ENCODE assay signal across 8 cellular contexts in genomic region chr6:393391-394221, GRCh38. TPM values are rescaled to one million over a fixed set of nuclear protein-coding genes. Genes with fewer than 3 reads are reported as not detected.
A peak's percentile ranks its signal among the peaks of the same experiment; 100 is the strongest.
DNase-seq lines count a peak whose midpoint lies in the region; ATAC-seq and TF ChIP-seq lines count a peak whose summit lies in the region.

No MANE protein-coding gene starts in this region.

- POLR2A ChIA-PET in CD8-positive, alpha-beta memory T cell (lab: Charles Lee), result no interaction called here

- peaks cover 0 to 45% (median 0%) of the 10 kb centered on the region in 3 donors for H3K36me3 Mint-ChIP-seq in CD8-positive, alpha-beta memory T cell

- no peak overlapping the region for H3K27ac ChIP-seq in CD8-positive, alpha-beta memory T cell (ENCODE audit: low read depth, low read length)
- peak overlapping the region; percentile 95 for H3K27ac ChIP-seq in OCI-LY3 (ENCODE audit: low read length)
- H3K27ac ChIP-seq in ectodermal cell (ENCODE audit: insufficient read depth, low read depth, low read length, poor library complexity, severe bottlenecking), result no peak overlapping the region
- no peak overlapping the region for H3K27ac ChIP-seq in parathyroid adenoma

- H3K27me3 Mint-ChIP-seq in CD8-positive, alpha-beta memory T cell, result peaks cover 0 to 6% of the 10 kb centered on the region in 2 donors

- CTCF ChIA-PET in CD8-positive, alpha-beta memory T cell (lab: Charles Lee), result interaction anchor here (0.7 to 4.7 kb wide), 4 partner anchors 9 to 203 kb away, joined by 3 to 27 read pairs (median 6); no protein-coding TSS in a partner anchor

- H3K79me2 ChIP-seq in OCI-LY3 (ENCODE audit: low read length), result peaks cover 88% of the 10 kb centered on the region
- H3K79me2 ChIP-seq in parathyroid adenoma, result no peaks in the 10 kb centered on the region

- H3K27me3 ChIP-seq in CD8-positive, alpha-beta memory T cell (ENCODE audit: insufficient read depth, low read length, poor library complexity, severe bottlenecking), result no peaks in the 10 kb centered on the region
- H3K27me3 ChIP-seq in OCI-LY3 (ENCODE audit: low read depth, low read length), result no peaks in the 10 kb centered on the region
- peaks cover 83% of the 10 kb centered on the region for H3K27me3 ChIP-seq in ectodermal cell (ENCODE audit: control insufficient read depth, insufficient read depth, low read length, poor library complexity, severe bottlenecking)
- H3K27me3 ChIP-seq in parathyroid adenoma (ENCODE audit: control insufficient read depth, insufficient read depth, low read length), result no peaks in the 10 kb centered on the region

- no peaks in the 10 kb centered on the region for H3K36me3 ChIP-seq in CD8-positive, alpha-beta memory T cell (ENCODE audit: insufficient read depth, low read length)
- H3K36me3 ChIP-seq in OCI-LY3 (replicated peaks; ENCODE audit: low read depth, low read length), result peaks cover 65% of the 10 kb centered on the region
- H3K36me3 ChIP-seq in ectodermal cell (ENCODE audit: control insufficient read depth, insufficient read depth, low read length), result no peaks in the 10 kb centered on the region
- H3K36me3 ChIP-seq in parathyroid adenoma (ENCODE audit: control insufficient read depth, insufficient read depth, low read length), result no peaks in the 10 kb centered on the region

- no peaks in the 10 kb centered on the region for H3K9me3 Mint-ChIP-seq in CD8-positive, alpha-beta memory T cell

- H2AFZ ChIP-seq in OCI-LY3 (ENCODE audit: low read depth, low read length) (no peak overlapping the region), parathyroid adenoma (no peak overlapping the region)

- peaks cover 28% of the 10 kb centered on the region for H3K4me1 ChIP-seq in CD8-positive, alpha-beta memory T cell (ENCODE audit: insufficient read depth, low read length)
- H3K4me1 ChIP-seq in OCI-LY3 (ENCODE audit: low read length) (peaks cover 52% of the 10 kb centered on the region), ectodermal cell (ENCODE audit: control insufficient read depth, insufficient read depth, low read length) (no peaks in the 10 kb centered on the region), parathyroid adenoma (no peaks in the 10 kb centered on the region)

- H3K4me2 ChIP-seq in OCI-LY3 (ENCODE audit: low read length), result peak overlapping the region; percentile 92
- H3K4me2 ChIP-seq in parathyroid adenoma (ENCODE audit: low read length), result peak overlapping the region; percentile 8

- 3% methylated on average over 68 of the region's 68 CpGs for WGBS in ectodermal cell, 2 experiments

- H4K20me1 ChIP-seq in OCI-LY3 (ENCODE audit: insufficient read depth, low read length), result peaks cover 67% of the 10 kb centered on the region

- no peak for ATAC-seq in GM21717 (IDR thresholded peaks at IDR 0.05; ENCODE audit: unreplicated experiment)
- ATAC-seq in GM18502 (IDR thresholded peaks at IDR 0.05; ENCODE audit: poor library complexity, unreplicated experiment), result no peak

- H3K9ac ChIP-seq in OCI-LY3 (ENCODE audit: low read length) (peak overlapping the region; percentile 100), parathyroid adenoma (no peak overlapping the region)

- H3K4me1 Mint-ChIP-seq in CD8-positive, alpha-beta memory T cell, result peaks cover 24 to 40% (median 38%) of the 10 kb centered on the region in 3 donors

- peak overlapping the region in 7 of 8 donors; percentile 40 to 86 (median 61) for H3K27ac Mint-ChIP-seq in CD8-positive, alpha-beta memory T cell

- no peak for DNase-seq in CD8-positive, alpha-beta memory T cell
- DNase-seq in AG08396 (ENCODE audit: low spot score) (no peak), NCI-H2029 treated with DMSO at 0.1 percent for 48 hours (lab: John Stamatoyannopoulos, UW) (no peak)

- H3K9me3 ChIP-seq in CD8-positive, alpha-beta memory T cell (ENCODE audit: low read length), result no peaks in the 10 kb centered on the region
- H3K9me3 ChIP-seq in OCI-LY3 (ENCODE audit: insufficient read depth, low read length) (no peaks in the 10 kb centered on the region), ectodermal cell (ENCODE audit: control insufficient read depth, low read length) (no peaks in the 10 kb centered on the region), parathyroid adenoma (ENCODE audit: control insufficient read depth, low read length) (no peaks in the 10 kb centered on the region)

- H3K4me3 Mint-ChIP-seq in CD8-positive, alpha-beta memory T cell, result peak overlapping the region; percentile 91 to 99 (median 94)

- peak overlapping the region; percentile 79 for H3K4me3 ChIP-seq in CD8-positive, alpha-beta memory T cell (ENCODE audit: low read length)
- peak overlapping the region; percentile 96 for H3K4me3 ChIP-seq in OCI-LY3 (ENCODE audit: low read length)
- H3K4me3 ChIP-seq in ectodermal cell (ENCODE audit: insufficient read depth, low read depth, low read length), result peak overlapping the region; percentile 21
- H3K4me3 ChIP-seq in parathyroid adenoma (ENCODE audit: low read depth, low read length), result no peak overlapping the region

- TF ChIP-seq CTCF in OCI-LY3 (IDR thresholded peaks at IDR 0.05; ENCODE audit: low read depth, low read length), result no peak
- TF ChIP-seq CTCF in parathyroid adenoma (IDR thresholded peaks at IDR 0.05), result no peak

RNA-seq across cellular contexts. Expression of gene IRF4, which starts 2.1 kb away (rescaled TPM):
- total RNA-seq in CD8-positive, alpha-beta memory T cell, result 100 to 1,000 TPM; 700 to 703 TPM
- 3.4 TPM for polyA plus RNA-seq in CD8-positive, alpha-beta memory T cell
- 1.2 TPM for polyA plus RNA-seq in ectodermal cell (2013, experiment 1 of 4)
- polyA plus RNA-seq in ectodermal cell (2013, experiment 2 of 4), result 0.36 TPM
- polyA plus RNA-seq in ectodermal cell (2013, experiment 3 of 4), result 0.37 TPM
- polyA plus RNA-seq in ectodermal cell (2013, experiment 4 of 4), result 0.24 TPM
